Comparison of ENCODE assay signal across 8 cellular contexts in the genomic region with DNA sequence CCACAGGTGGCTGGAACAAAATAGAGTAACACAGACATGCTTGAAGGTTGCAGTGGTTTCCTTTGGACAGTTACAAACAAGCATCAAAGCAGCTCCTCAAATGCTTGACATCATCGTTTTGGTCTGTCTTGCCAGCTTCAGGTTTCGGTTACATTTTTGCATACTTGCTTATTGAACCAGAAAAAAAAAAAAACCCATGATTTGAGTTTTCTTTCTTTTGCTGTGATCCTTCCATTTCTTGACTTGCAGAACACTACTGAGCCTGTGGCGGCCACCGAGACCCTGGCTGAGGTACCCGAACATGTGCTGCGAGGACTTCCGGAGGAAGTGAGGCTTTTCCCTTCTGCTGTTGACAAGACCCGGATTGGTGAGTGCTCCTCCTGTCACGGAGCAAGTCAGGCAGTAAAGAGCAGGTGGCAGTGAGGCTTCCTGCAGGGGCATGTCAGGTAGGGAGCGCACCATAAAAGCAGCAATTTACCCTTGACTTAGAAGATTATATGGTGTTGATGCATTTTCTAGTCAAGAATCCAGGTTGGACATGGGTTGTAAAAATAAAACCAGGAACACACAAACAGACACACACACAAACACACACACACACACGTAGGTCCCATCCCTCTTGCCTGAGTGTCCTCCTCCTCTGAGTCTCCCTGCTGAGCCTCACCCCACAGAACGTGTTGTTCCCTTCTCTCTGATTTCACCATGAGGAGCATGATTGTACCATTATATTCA. TPM values are rescaled to one million over a fixed set of nuclear protein-coding genes. Genes with fewer than 3 reads are reported as not detected.
A peak's percentile ranks its signal among the peaks of the same experiment; 100 is the strongest.
DNase-seq lines count a peak whose midpoint lies in the region; ATAC-seq, FAIRE-seq and TF ChIP-seq lines count a peak whose summit lies in the region.

No MANE protein-coding gene starts in this region.

- H3K27ac ChIP-seq in small intestine (ENCODE audit: low read depth in 1 of 2, low read length in 1 of 2) (peak overlapping the region in 1 of 2 donors; percentile 83), hepatocyte (no peak overlapping the region)

- no peaks in the 10 kb centered on the region for H3K9me2 ChIP-seq in hepatocyte (replicated peaks; ENCODE audit: insufficient read depth)

- FAIRE-seq in GM19239 (lab: Jason Lieb, UNC): peak; percentile 99
- no peak for FAIRE-seq in small intestine (lab: Jason Lieb, UNC)

- peaks cover 17% of the 10 kb centered on the region for H3K79me2 ChIP-seq in hepatocyte

- no peaks in the 10 kb centered on the region for H3K9me3 Mint-ChIP-seq in glutamatergic neuron (ENCODE audit: unreplicated experiment)

- H3K4me3 ChIP-seq in AG10803 (ENCODE audit: low read length) (no peak overlapping the region), small intestine (ENCODE audit: low read depth in 1 of 2, low read length in 2 of 2) (no peak overlapping the region), hepatocyte (no peak overlapping the region)

- H3K4me1 Mint-ChIP-seq in glutamatergic neuron (ENCODE audit: low read depth, unreplicated experiment): peaks cover 18% of the 10 kb centered on the region

- no peaks in the 10 kb centered on the region for H3K9me3 ChIP-seq in small intestine (ENCODE audit: control insufficient read depth, low read depth)
- no peaks in the 10 kb centered on the region for H3K9me3 ChIP-seq in hepatocyte (ENCODE audit: low read depth)

- H3K27ac Mint-ChIP-seq in glutamatergic neuron (ENCODE audit: unreplicated experiment): no peak overlapping the region

- no peak overlapping the region for H3K4me3 Mint-ChIP-seq in glutamatergic neuron (ENCODE audit: unreplicated experiment)

- 52 to 69% (median 59%) methylated on average over 12 of the region's 12 CpGs for WGBS in small intestine, 3 donors
- 88% methylated on average over 12 of the region's 12 CpGs for WGBS in hepatocyte (ENCODE audit: low lambda C conversion rate, missing lambda C conversion rate)

- no peaks in the 10 kb centered on the region for H3K27me3 Mint-ChIP-seq in glutamatergic neuron (ENCODE audit: unreplicated experiment)

- H3K27me3 ChIP-seq in small intestine (ENCODE audit: control insufficient read depth in 2 of 2, insufficient read depth in 2 of 2, low read length in 2 of 2): no peaks in the 10 kb centered on the region
- no peaks in the 10 kb centered on the region for H3K27me3 ChIP-seq in hepatocyte

- DNase-seq in AG10803 (ENCODE audit: low read depth) (peak; percentile 62), GM19239 (ENCODE audit: insufficient read length, low spot score) (peak; percentile 62), dedifferentiated amniotic fluid mesenchymal stem cell (ENCODE audit: extremely low spot score) (peak; percentile 54), small intestine (peak; percentile 53), glutamatergic neuron (no peak), hepatocyte (ENCODE audit: low spot score) (no peak)
- peak; percentile 70 for DNase-seq in activated CD4-positive, alpha-beta T cell treated with anti-CD3 and anti-CD28 coated beads for 1 hour

- H3K36me3 Mint-ChIP-seq in glutamatergic neuron (ENCODE audit: unreplicated experiment): no peaks in the 10 kb centered on the region

- no peak overlapping the region for H3K4me2 ChIP-seq in hepatocyte

- H4K20me1 ChIP-seq in hepatocyte (ENCODE audit: insufficient read depth, poor library complexity, severe bottlenecking): no peaks in the 10 kb centered on the region

- TF ChIP-seq CTCF in AG10803 (conservative IDR thresholded peaks at IDR 0.05; ENCODE audit: low read length) (no peak), glutamatergic neuron (IDR thresholded peaks at IDR 0.05; ENCODE audit: partially characterized antibody, unreplicated experiment) (no peak), hepatocyte (IDR thresholded peaks at IDR 0.05; ENCODE audit: poor library complexity) (no peak)

- no peaks in the 10 kb centered on the region for H3K36me3 ChIP-seq in small intestine (ENCODE audit: control insufficient read depth in 2 of 2, insufficient read depth in 2 of 2, low read length in 2 of 2)
- H3K36me3 ChIP-seq in hepatocyte (replicated peaks; ENCODE audit: insufficient read depth, low read depth): no peaks in the 10 kb centered on the region

- H2AFZ ChIP-seq in hepatocyte: no peak overlapping the region

- peak; percentile 82 for ATAC-seq in HG03439 (IDR thresholded peaks at IDR 0.05; ENCODE audit: unreplicated experiment)

- no peaks in the 10 kb centered on the region for H3K4me1 ChIP-seq in small intestine (ENCODE audit: control insufficient read depth in 2 of 2, insufficient read depth in 1 of 2, low read depth in 1 of 2, low read length in 1 of 2)
- no peaks in the 10 kb centered on the region for H3K4me1 ChIP-seq in hepatocyte (ENCODE audit: insufficient read depth)

RNA-seq across cellular contexts. Expression of a gene that starts 30.9 kb away (rescaled TPM):
- 10 to 100 TPM in 2 of 3 donors, 1 to 10 TPM in 1; 9.5 to 12.0 (median 11.4) TPM for polyA plus RNA-seq in small intestine
- total RNA-seq in glutamatergic neuron (ENCODE audit: unreplicated experiment): 88.3 TPM
- total RNA-seq in hepatocyte: 17.4 and 18.6 TPM in 2 replicates
- polyA plus RNA-seq in hepatocyte: 11.5 and 13.7 TPM in 2 replicates

Comparison
In these comparisons a context has a peak if more than half of its experiments do, and no peak if none do; other contexts are left out.
1. DNase-seq: peak in AG10803 (single experiment), GM19239 (single experiment), activated CD4-positive, alpha-beta T cell treated with anti-CD3 and anti-CD28 coated beads for 1 hour (single experiment), dedifferentiated amniotic fluid mesenchymal stem cell (single experiment) and small intestine (single experiment); none in glutamatergic neuron (single experiment) and hepatocyte (single experiment).